Comparison of ENCODE assay signal across 9 cellular contexts in genomic region chr5:74394924-74395880, GRCh38.
DNase-seq lines count a peak whose midpoint lies in the region; ATAC-seq and TF ChIP-seq lines count a peak whose summit lies in the region.
"Had no signal": no experiment of that assay in that cellular context is flagged by ENCODE, and none has a peak within 500 bp of the region (broad histone marks: within the 10 kb centered on the region; RNA-seq: fewer than 3 reads in every experiment).

No MANE protein-coding gene starts in this region.

- no peak overlapping the region for H3K9ac ChIP-seq in neuronal stem cell (ENCODE audit: low read depth, low read length, poor library complexity)

- no peak overlapping the region for H2AFZ ChIP-seq in neuronal stem cell (ENCODE audit: low read length)

- no peak overlapping the region for H3K14ac ChIP-seq in neuronal stem cell (ENCODE audit: low read length)

- H2BK12ac ChIP-seq in neuronal stem cell (ENCODE audit: low read length): no peak overlapping the region

- ATAC-seq in HG02970 (IDR thresholded peaks at IDR 0.05; ENCODE audit: low FRiP score, unreplicated experiment): no peak
- ATAC-seq in HG03442 (IDR thresholded peaks at IDR 0.05; ENCODE audit: unreplicated experiment): no peak

- peak; percentile 20; the same call in 1 of the 2 replicates for TF ChIP-seq CTCF in GM12875 (IDR thresholded peaks at IDR 0.05; ENCODE audit: borderline replicate concordance, insufficient read depth, low read depth, low read length)
- no peak for TF ChIP-seq CTCF in esophagus muscularis mucosa (IDR thresholded peaks at IDR 0.05)

- no peak overlapping the region for H3K4me2 ChIP-seq in neuronal stem cell (ENCODE audit: insufficient read depth, low read length, poor library complexity, severe bottlenecking)

- no peak overlapping the region for H3K23ac ChIP-seq in neuronal stem cell (ENCODE audit: low read depth, low read length, poor library complexity)

- no peak overlapping the region for H3K4ac ChIP-seq in neuronal stem cell (ENCODE audit: low read length)

- H3K27ac ChIP-seq in esophagus muscularis mucosa (replicated peaks in 1 of 4): no peak overlapping the region
- no peak overlapping the region for H3K27ac ChIP-seq in neuronal stem cell (replicated peaks; ENCODE audit: low read length)

- no peak overlapping the region for H4K91ac ChIP-seq in neuronal stem cell (ENCODE audit: low read depth, low read length, poor library complexity)

- H2BK120ac ChIP-seq in neuronal stem cell (ENCODE audit: low read depth, low read length): no peak overlapping the region

- H3K27me3 ChIP-seq in esophagus muscularis mucosa: no peaks in the 10 kb centered on the region
- peaks cover 0 to 3% (median 0%) of the 10 kb centered on the region in 3 experiments for H3K27me3 ChIP-seq in neuronal stem cell (ENCODE audit: control insufficient read depth in 3 of 3, insufficient read depth in 3 of 3, low read depth in 1 of 3, low read length in 3 of 3)

- intact Hi-C loops in esophagus muscularis mucosa (cut with DNase I): no loop called here

- WGBS in esophagus muscularis mucosa: 95% methylated on average over 10 of the region's 10 CpGs
- WGBS in neuronal stem cell (ENCODE audit: extremely low coverage in 2 of 2, insufficient read length in 2 of 2, insufficient replicate concordance in 1 of 2), 2 donors: no CpG with 5 or more reads among the region's 10 CpGs

- no peak overlapping the region for H2BK15ac ChIP-seq in neuronal stem cell (ENCODE audit: low read length)

- H3K4me3 ChIP-seq in GM12875 (ENCODE audit: low read depth, low read length): no peak overlapping the region
- H3K4me3 ChIP-seq in esophagus muscularis mucosa: no peak overlapping the region
- H3K4me3 ChIP-seq in neuronal stem cell (ENCODE audit: low read length in 2 of 2): no peak overlapping the region

- TF ChIP-seq EP300 in esophagus muscularis mucosa (IDR thresholded peaks at IDR 0.05): no peak

- DNase-seq in NCI-H226 (peak; percentile 48), esophagus muscularis mucosa (ENCODE audit: extremely low spot score) (peak; percentile 89), neuronal stem cell (ENCODE audit: low spot score) (no peak), DMS153 (lab: John Stamatoyannopoulos, UW) (no peak)
- DNase-seq: activated naive CD8-positive, alpha-beta T cell treated with anti-CD3 and anti-CD28 coated beads for 36 hours; NCI-H446 had no signal

- H3K79me1 ChIP-seq in neuronal stem cell (ENCODE audit: low read depth, low read length): no peaks in the 10 kb centered on the region

- H3K18ac ChIP-seq in neuronal stem cell (ENCODE audit: low read length): no peak overlapping the region

- H3K36me3 ChIP-seq in esophagus muscularis mucosa (no peaks in the 10 kb centered on the region), neuronal stem cell (replicated peaks in 1 of 2; ENCODE audit: control insufficient read depth in 2 of 2, insufficient read depth in 2 of 2, low read length in 2 of 2) (no peaks in the 10 kb centered on the region)

- H3K9me3 ChIP-seq in esophagus muscularis mucosa: no peaks in the 10 kb centered on the region
- peaks cover 0 to 3% of the 10 kb centered on the region in 2 donors for H3K9me3 ChIP-seq in neuronal stem cell (replicated peaks in 1 of 2; ENCODE audit: control insufficient read depth in 2 of 2, insufficient read depth in 1 of 2, low read depth in 1 of 2, low read length in 2 of 2)

- peak overlapping the region; percentile 29 for H2AK5ac ChIP-seq in neuronal stem cell (ENCODE audit: low read depth, low read length)

- TF ChIP-seq POLR2A in esophagus muscularis mucosa (IDR thresholded peaks at IDR 0.05; ENCODE audit: low read depth): no peak

- H3K4me1 ChIP-seq in esophagus muscularis mucosa: no peaks in the 10 kb centered on the region
- H3K4me1 ChIP-seq in neuronal stem cell (ENCODE audit: control insufficient read depth in 2 of 2, insufficient read depth in 1 of 2, low read depth in 1 of 2, low read length in 2 of 2): peaks cover 8 to 9% of the 10 kb centered on the region in 2 donors

- H4K8ac ChIP-seq in neuronal stem cell (ENCODE audit: low read depth, low read length): no peak overlapping the region

- H2BK5ac ChIP-seq in neuronal stem cell (ENCODE audit: low read length): no peak overlapping the region

Comparison
In these comparisons a context has a peak if more than half of its experiments do, and no peak if none do; other contexts are left out.
1. DNase-seq: peak in NCI-H226 (single experiment) and esophagus muscularis mucosa (single experiment); none in neuronal stem cell (single experiment) and DMS153 (single experiment).